Comparison of ENCODE assay signal across 10 cellular contexts in the genomic region with DNA sequence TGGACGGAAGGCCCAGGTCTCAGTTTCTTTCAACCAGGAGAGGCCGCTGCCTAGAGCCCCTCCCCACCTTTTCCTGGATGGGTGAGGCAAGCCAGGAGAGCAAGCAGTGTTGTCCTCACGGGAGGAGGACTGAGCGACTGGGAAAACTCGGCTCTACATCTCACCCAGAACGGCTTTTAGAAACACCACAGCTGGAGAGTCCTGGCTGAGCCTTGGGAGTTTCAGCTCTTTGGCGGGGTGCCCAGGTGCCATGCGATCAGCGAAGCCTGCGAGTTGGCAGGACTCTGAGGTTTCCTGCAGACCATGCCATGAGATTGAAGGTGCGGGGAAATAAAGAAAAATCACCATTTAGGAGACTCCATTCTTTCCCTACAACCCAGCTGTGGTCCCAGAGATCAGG. TPM values are rescaled to one million over a fixed set of nuclear protein-coding genes. Genes with fewer than 3 reads are reported as not detected.
DNase-seq lines count a peak whose midpoint lies in the region; ATAC-seq, FAIRE-seq and TF ChIP-seq lines count a peak whose summit lies in the region.
"Had no signal": no experiment of that assay in that cellular context is flagged by ENCODE, and none has a peak within 500 bp of the region (broad histone marks: within the 10 kb centered on the region; RNA-seq: fewer than 3 reads in every experiment).

No MANE protein-coding gene starts in this region.

- no peak overlapping the region for H3K4me3 Mint-ChIP-seq in stimulated activated memory B cell treated with anti-CD40 and anti-IgM and Interleukin-4, amounts not matched to agents 10 μg/mL and 1 μg/mL and 100 μg/mL, for 72 hours

- no peak for ATAC-seq in GM12878
- no peak for ATAC-seq in HG02885 (IDR thresholded peaks at IDR 0.05; ENCODE audit: poor library complexity, unreplicated experiment)
- ATAC-seq in HG02678 (IDR thresholded peaks at IDR 0.05; ENCODE audit: unreplicated experiment): no peak
- ATAC-seq in HG03175 (IDR thresholded peaks at IDR 0.05; ENCODE audit: unreplicated experiment): no peak
- no peak for ATAC-seq in stimulated activated memory B cell treated with anti-CD40 and anti-IgM and Interleukin-4, amounts not matched to agents 10 μg/mL and 1 μg/mL and 100 μg/mL, for 72 hours

- no peak overlapping the region for H3K27ac Mint-ChIP-seq in stimulated activated memory B cell treated with anti-CD40 and anti-IgM and Interleukin-4, amounts not matched to agents 10 μg/mL and 1 μg/mL and 100 μg/mL, for 72 hours

- FAIRE-seq in GM12878 (lab: Jason Lieb, UNC): no peak
- no peak for FAIRE-seq in kidney (lab: Jason Lieb, UNC)

- CTCF ChIA-PET in GM12878 (lab: Yijun Ruan, JAX): interaction anchor here (0.7 to 2.4 kb wide), 4 partner anchors 9 to 155 kb away, joined by 3 to 9 read pairs (median 6); no protein-coding TSS in a partner anchor

- no peaks in the 10 kb centered on the region for H3K27me3 Mint-ChIP-seq in stimulated activated memory B cell treated with anti-CD40 and anti-IgM and Interleukin-4, amounts not matched to agents 10 μg/mL and 1 μg/mL and 100 μg/mL, for 72 hours

- RAD21 ChIA-PET in GM12878 (lab: Charles Lee; ENCODE audit: unreplicated experiment): interaction anchor here (1.2 to 1.5 kb wide), 2 partner anchors 9 to 154 kb away, joined by 3 read pairs; no protein-coding TSS in a partner anchor

- H3K9me3 ChIP-seq in GM12878 (replicated peaks; ENCODE audit: control insufficient read depth, insufficient read depth, low read length) (no peaks in the 10 kb centered on the region), kidney (ENCODE audit: control insufficient read depth in 1 of 2, low read length in 2 of 2) (no peaks in the 10 kb centered on the region)

- no peaks in the 10 kb centered on the region for H3K9me3 Mint-ChIP-seq in stimulated activated memory B cell treated with anti-CD40 and anti-IgM and Interleukin-4, amounts not matched to agents 10 μg/mL and 1 μg/mL and 100 μg/mL, for 72 hours

- TF ChIP-seq EP300 in GM12878 (IDR thresholded peaks at IDR 0.05; ENCODE audit: borderline replicate concordance in 1 of 2, control insufficient read depth in 1 of 2, low read depth in 2 of 2, low read length in 2 of 2): no peak

- TF ChIP-seq CTCF in GM12878 (IDR thresholded peaks at IDR 0.05 in 2 of 3, conservative IDR thresholded peaks at IDR 0.05 in 1 of 3; ENCODE audit: control insufficient read depth in 2 of 3, extremely low read depth in 1 of 3, insufficient read depth in 1 of 3, low read depth in 3 of 3, low read length in 3 of 3): no peak
- no peak for TF ChIP-seq CTCF in kidney (IDR thresholded peaks at IDR 0.05; ENCODE audit: borderline replicate concordance, extremely low read depth, insufficient read depth)

- H3K4me1 Mint-ChIP-seq in stimulated activated memory B cell treated with anti-CD40 and anti-IgM and Interleukin-4, amounts not matched to agents 10 μg/mL and 1 μg/mL and 100 μg/mL, for 72 hours: peaks cover 47% of the 10 kb centered on the region

- no peaks in the 10 kb centered on the region for H3K27me3 ChIP-seq in GM12878 (replicated peaks in 1 of 2; ENCODE audit: control insufficient read depth in 2 of 2, insufficient read depth in 2 of 2, low read length in 1 of 2)

- H2AFZ ChIP-seq in GM12878 (ENCODE audit: control insufficient read depth, low read depth, low read length): no peak overlapping the region

- TF ChIP-seq POLR2A in GM12878 (IDR thresholded peaks at IDR 0.05; ENCODE audit: low read depth, low read length): peak; percentile 25; the same call in 1 of the 2 replicates

- BruUV-seq in GM12878 (replicated peaks; lab: Mats Ljungman, UMichigan): no TSS peak

- no peaks in the 10 kb centered on the region for H4K20me1 ChIP-seq in GM12878 (ENCODE audit: control insufficient read depth, insufficient read depth)

- no peak overlapping the region; the same call in 1 of the 2 replicates for H3K4me2 ChIP-seq in GM12878 (ENCODE audit: control insufficient read depth, insufficient read depth)

- peaks cover 25% of the 10 kb centered on the region for H3K36me3 Mint-ChIP-seq in stimulated activated memory B cell treated with anti-CD40 and anti-IgM and Interleukin-4, amounts not matched to agents 10 μg/mL and 1 μg/mL and 100 μg/mL, for 72 hours

- DNase-seq in NCI-H1092 (lab: John Stamatoyannopoulos, UW) (peak; percentile 67), GM12878 (ENCODE audit: low read depth, low spot score) (no peak), kidney (peak; percentile 89), substantia nigra (lab: John Stamatoyannopoulos, UW) (peak in 41 of 49 donors; percentile 8 to 75 (median 60))
- DNase-seq: activated CD4-positive, alpha-beta T cell treated with anti-CD3 and anti-CD28 coated beads, Interleukin-2, amount 50 U/mL, for 1 hour; NCI-H2227 treated with DMSO at 0.1 percent for 48 hours had no signal

- H3K4me3 ChIP-seq in GM12878 (no peak overlapping the region), kidney (ENCODE audit: low read length in 2 of 2) (no peak overlapping the region)

- H3K4me1 ChIP-seq in GM12878 (ENCODE audit: control insufficient read depth, insufficient read depth, low read length): peaks cover 46% of the 10 kb centered on the region
- H3K4me1 ChIP-seq in kidney (ENCODE audit: control insufficient read depth in 1 of 2, insufficient read depth in 1 of 2, low read depth in 1 of 2, low read length in 2 of 2): peaks cover 31 to 33% of the 10 kb centered on the region in 2 donors

- intact Hi-C loops in GM12878 (cut with micrococcal nuclease; ENCODE audit: unreplicated experiment) (no loop called here), kidney (cut with DNase I) (no loop called here)

- POLR2A ChIA-PET in GM12878 (lab: Charles Lee): interaction anchor here (1.0 to 1.3 kb wide), 2 partner anchors 10 to 46 kb away, joined by 3 read pairs; no protein-coding TSS in a partner anchor

- TF ChIP-seq RAD21 in GM12878 (IDR thresholded peaks at IDR 0.05; ENCODE audit: insufficient read depth, low read depth, low read length): no peak

- SMC1A ChIA-PET in GM12878 (lab: Charles Lee; ENCODE audit: uncharacterized antibody, unreplicated experiment): no interaction called here

- H3K36me3 ChIP-seq in GM12878 (ENCODE audit: control insufficient read depth in 2 of 2, insufficient read depth in 2 of 2, low read length in 1 of 2) (peaks cover 9 to 16% of the 10 kb centered on the region in 2 experiments), kidney (ENCODE audit: control insufficient read depth in 1 of 2, insufficient read depth in 2 of 2, low read length in 2 of 2) (no peaks in the 10 kb centered on the region)

- peak overlapping the region; percentile 100; the same call in 1 of the 2 replicates for H3K27ac ChIP-seq in GM12878 (ENCODE audit: control insufficient read depth, insufficient read depth)
- H3K27ac ChIP-seq in kidney (ENCODE audit: low read depth in 2 of 2, low read length in 2 of 2): no peak overlapping the region
- no peak overlapping the region for H3K27ac ChIP-seq in substantia nigra (ENCODE audit: low read depth, low read length, poor library complexity, severe bottlenecking)

- no peak overlapping the region for H3K9ac ChIP-seq in GM12878 (ENCODE audit: control insufficient read depth, insufficient read depth, low read length)
- H3K9ac ChIP-seq in kidney (ENCODE audit: low read length in 2 of 2): peak overlapping the region in 1 of 2 donors; percentile 26

- peaks cover 35% of the 10 kb centered on the region for H3K79me2 ChIP-seq in GM12878 (ENCODE audit: control insufficient read depth, insufficient read depth, low read length)

- WGBS in GM12878 (ENCODE audit: insufficient coverage, insufficient replicate concordance, low lambda C conversion rate, missing lambda C conversion rate): 97% methylated on average over 11 of the region's 11 CpGs

- in situ Hi-C loops in GM12878 (cut with MboI): no loop called here

RNA-seq across cellular contexts. Expression of gene PPCDC, which starts 26.0 kb away (rescaled TPM):
- 112 and 121 TPM in 2 replicates for total RNA-seq in GM12878 (2013; cell fraction: nucleolus; rRNA removed)
- total RNA-seq in GM12878 (2014; rRNA removed): 42.7 and 45.0 TPM in 2 replicates
- 29.4 and 32.5 TPM in 2 replicates for total RNA-seq in GM12878 (2014; rRNA removed; fragmentation: Illumina TruSeq; extraction: Trizol)
- total RNA-seq in GM12878 (2021): 40.2 and 43.3 TPM in 2 replicates
- polyA plus RNA-seq in GM12878 (2011; ENCODE audit: low read depth): 25.0 TPM
- polyA plus RNA-seq in GM12878 (2011; rRNA removed): 27.9 and 44.7 TPM in 2 replicates
- 61.6 and 76.5 TPM in 2 replicates for polyA plus RNA-seq in GM12878 (2011; cell fraction: cytosol; rRNA removed)
- polyA plus RNA-seq in GM12878 (2011; cell fraction: nucleus; rRNA removed): 83.3 and 92.0 TPM in 2 replicates
- polyA plus RNA-seq in GM12878 (2012): 27.6 and 38.4 TPM in 2 replicates
- 32.9 and 35.7 TPM in 2 replicates for polyA plus RNA-seq in GM12878 (2014; fragmentation: Illumina TruSeq; extraction: Trizol)
- 100 to 1,000 TPM in 1 of 2 experiments, 10 to 100 TPM in 1; 92.0 to 135 TPM for polyA plus RNA-seq in GM12878 (2014; fragmentation: Nextera tagmentation; extraction: Ambion mirVana)
- 68.2 and 69.9 TPM in 2 replicates for polyA plus RNA-seq in GM12878 (2014; rRNA removed)
- 10 to 100 TPM; 65.4 to 67.9 TPM for polyA plus RNA-seq in GM12878 (2016; fragmentation: Nextera tagmentation; extraction: Ambion mirVana)
- 37.2 and 70.2 TPM in 2 replicates for polyA minus RNA-seq in GM12878 (2011; rRNA and poly(A)+ RNA removed)
- polyA minus RNA-seq in GM12878 (2011; cell fraction: cytosol; rRNA and poly(A)+ RNA removed): 8.8 and 18.7 TPM in 2 replicates
- 51.0 and 104 TPM in 2 replicates for polyA minus RNA-seq in GM12878 (2011; cell fraction: nucleus; rRNA and poly(A)+ RNA removed)
- total RNA-seq in kidney: 16.3 TPM
- polyA plus RNA-seq in kidney (ENCODE audit: insufficient read depth, low read depth, low replicate concordance): 25.3 TPM

RNA-seq across cellular contexts. Expression of gene SCAMP5, which starts 54.0 kb away (rescaled TPM):
- 5.9 and 8.5 TPM in 2 replicates for total RNA-seq in GM12878 (2013; cell fraction: nucleolus; rRNA removed)
- total RNA-seq in GM12878 (2014; rRNA removed) (20.2 and 22.2 TPM in 2 replicates), GM12878 (2014; rRNA removed; fragmentation: Illumina TruSeq; extraction: Trizol) (13.6 and 15.0 TPM in 2 replicates), GM12878 (2021) (24.8 and 25.5 TPM in 2 replicates), kidney (13.4 TPM)
- 7.6 TPM for polyA plus RNA-seq in GM12878 (2011; ENCODE audit: low read depth)
- polyA plus RNA-seq in GM12878 (2011; rRNA removed) (15.7 and 24.3 TPM in 2 replicates), GM12878 (2014; fragmentation: Illumina TruSeq; extraction: Trizol) (26.3 and 30.3 TPM in 2 replicates), GM12878 (2014; fragmentation: Nextera tagmentation; extraction: Ambion mirVana) (1 to 10 TPM; 2.3 to 2.5 TPM), GM12878 (2014; rRNA removed) (35.5 and 41.6 TPM in 2 replicates), GM12878 (2016; fragmentation: Nextera tagmentation; extraction: Ambion mirVana) (1 to 10 TPM; 1.6 to 1.7 TPM), kidney (ENCODE audit: insufficient read depth, low read depth, low replicate concordance) (29.5 TPM)
- polyA plus RNA-seq in GM12878 (2011; cell fraction: cytosol; rRNA removed): 28.5 and 32.2 TPM in 2 replicates
- 19.4 and 24.8 TPM in 2 replicates for polyA plus RNA-seq in GM12878 (2011; cell fraction: nucleus; rRNA removed)
- 8.5 and 11.0 TPM in 2 replicates for polyA plus RNA-seq in GM12878 (2012)
- 21.5 and 25.9 TPM in 2 replicates for polyA minus RNA-seq in GM12878 (2011; rRNA and poly(A)+ RNA removed)
- 9.0 and 9.6 TPM in 2 replicates for polyA minus RNA-seq in GM12878 (2011; cell fraction: cytosol; rRNA and poly(A)+ RNA removed)
- 3.3 and 7.8 TPM in 2 replicates for polyA minus RNA-seq in GM12878 (2011; cell fraction: nucleus; rRNA and poly(A)+ RNA removed)
